8 cellular contexts compared by ENCODE assay signal in genomic region chr19:11434703-11435056, GRCh38. TPM values are rescaled to one million over a fixed set of nuclear protein-coding genes. Genes with fewer than 3 reads are reported as not detected.
DNase-seq lines count a peak whose midpoint lies in the region; ATAC-seq and TF ChIP-seq lines count a peak whose summit lies in the region.

No MANE protein-coding gene starts in this region.

- peaks cover 24% of the 10 kb centered on the region for H3K36me3 ChIP-seq in A673 (ENCODE audit: insufficient read depth, low read length, poor library complexity, severe bottlenecking)
- H3K36me3 ChIP-seq in Panc1 (ENCODE audit: control insufficient read depth, insufficient read depth, low read length): no peaks in the 10 kb centered on the region; the same call in 1 of the 2 replicates
- peaks cover 3% of the 10 kb centered on the region for H3K36me3 ChIP-seq in fibroblast of lung (ENCODE audit: control insufficient read depth, insufficient read depth, low read length)
- H3K36me3 ChIP-seq in skeletal muscle satellite cell (ENCODE audit: insufficient read depth, low read length): peaks cover 16% of the 10 kb centered on the region

- peak overlapping the region; percentile 67 for H3K4me3 ChIP-seq in A673 (ENCODE audit: low read depth, low read length, poor library complexity, severe bottlenecking)
- H3K4me3 ChIP-seq in Panc1 (ENCODE audit: low read depth in 2 of 2, low read length in 2 of 2): peak overlapping the region; percentile 89 to 91
- peak overlapping the region; percentile 21 to 59 (median 37) for H3K4me3 ChIP-seq in fibroblast of lung (replicated peaks in 1 of 4; ENCODE audit: control extremely low read depth in 1 of 4, insufficient read depth in 1 of 4, low read depth in 3 of 4, low read length in 4 of 4)
- H3K4me3 ChIP-seq in skeletal muscle satellite cell (ENCODE audit: low read length): peak overlapping the region; percentile 71

- CTCF ChIA-PET in A673 (lab: Charles Lee): interaction anchor here (0.6 to 2.7 kb wide), 6 partner anchors 11 to 160 kb away, joined by 3 to 14 read pairs (median 4); no protein-coding TSS in a partner anchor
- CTCF ChIA-PET in Panc1 (lab: Charles Lee): interaction anchor here (0.9 kb wide), 1 partner anchor 18 kb away, joined by 3 read pairs; no protein-coding TSS in a partner anchor

- H3K9ac ChIP-seq in fibroblast of lung (ENCODE audit: insufficient read depth, low read length) (peak overlapping the region; percentile 53), skeletal muscle satellite cell (ENCODE audit: low read depth, low read length) (peak overlapping the region; percentile 72)

- intact Hi-C loops in A673 (cut with micrococcal nuclease; ENCODE audit: unreplicated experiment): loop anchor here (5.0 kb wide), 1 partner anchor 52 kb away; the partner anchor contains the start of gene EPOR
- intact Hi-C loops in Panc1 (cut with micrococcal nuclease; ENCODE audit: unreplicated experiment): no loop called here

- peak overlapping the region; percentile 90 for H2AFZ ChIP-seq in fibroblast of lung (ENCODE audit: low read length)

- BruUV-seq in A673 (replicated peaks; lab: Mats Ljungman, UMichigan) (no TSS peak), Panc1 (replicated peaks; lab: Mats Ljungman, UMichigan) (no TSS peak)

- TF ChIP-seq CTCF in A673 (conservative IDR thresholded peaks at IDR 0.05; ENCODE audit: low read depth, low read length) (no peak), Panc1 (IDR thresholded peaks at IDR 0.05) (no peak), fibroblast of lung (conservative IDR thresholded peaks at IDR 0.05 in 1 of 2, IDR thresholded peaks at IDR 0.05 in 1 of 2; ENCODE audit: low read depth in 1 of 2, low read length in 2 of 2) (no peak)

- H4K20me1 ChIP-seq in fibroblast of lung (ENCODE audit: control insufficient read depth, extremely low read depth, insufficient read depth, low read length): no peaks in the 10 kb centered on the region

- H3K79me2 ChIP-seq in fibroblast of lung (ENCODE audit: control insufficient read depth, insufficient read depth, low read length): peaks cover 18% of the 10 kb centered on the region

- H3K4me1 ChIP-seq in A673 (ENCODE audit: insufficient read depth, low read length, poor library complexity, severe bottlenecking) (peaks cover 13% of the 10 kb centered on the region), Panc1 (ENCODE audit: control insufficient read depth, insufficient read depth, low read length) (peaks cover 9% of the 10 kb centered on the region), fibroblast of lung (ENCODE audit: control insufficient read depth, extremely low read depth, insufficient read depth, low read length) (peaks cover 4% of the 10 kb centered on the region), skeletal muscle satellite cell (ENCODE audit: control insufficient read depth, insufficient read depth, low read length) (peaks cover 12% of the 10 kb centered on the region)

- H3K27me3 ChIP-seq in A673 (replicated peaks; ENCODE audit: insufficient read depth, low read depth, low read length, poor library complexity) (no peaks in the 10 kb centered on the region), Panc1 (ENCODE audit: control insufficient read depth, insufficient read depth, low read length) (no peaks in the 10 kb centered on the region), fibroblast of lung (ENCODE audit: control insufficient read depth, insufficient read depth, low read length) (no peaks in the 10 kb centered on the region), skeletal muscle satellite cell (ENCODE audit: control insufficient read depth, insufficient read depth, low read length) (no peaks in the 10 kb centered on the region)

- in situ Hi-C loops in Panc1 (cut with HindIII; ENCODE audit: low pct_unique_long_range_greater_than_20kb, low sequenced_read_pairs): no loop called here

- ATAC-seq in GM19455 (IDR thresholded peaks at IDR 0.05; ENCODE audit: unreplicated experiment): peak; percentile 26
- ATAC-seq in Panc1: peak; percentile 44

- no peaks in the 10 kb centered on the region for H3K9me3 ChIP-seq in A673 (ENCODE audit: low read depth, low read length, poor library complexity, severe bottlenecking)
- no peaks in the 10 kb centered on the region for H3K9me3 ChIP-seq in Panc1 (ENCODE audit: control insufficient read depth, insufficient read depth, low read depth, low read length)
- no peaks in the 10 kb centered on the region for H3K9me3 ChIP-seq in fibroblast of lung (ENCODE audit: control insufficient read depth, insufficient read depth, low read depth, low read length)
- H3K9me3 ChIP-seq in skeletal muscle satellite cell (replicated peaks; ENCODE audit: low read length): no peaks in the 10 kb centered on the region

- POLR2A ChIA-PET in A673 (lab: Charles Lee; ENCODE audit: low non-redundant PET) (no interaction called here), Panc1 (lab: Charles Lee) (interaction anchor here (0.5 kb wide), 1 partner anchor 29 kb away, joined by 4 read pairs; no protein-coding TSS in a partner anchor)

- H3K27ac ChIP-seq in A673 (ENCODE audit: low read depth, low read length, poor library complexity, severe bottlenecking) (peak overlapping the region; percentile 51), Panc1 (ENCODE audit: low read length) (peak overlapping the region; percentile 82), fibroblast of lung (ENCODE audit: insufficient read depth, low read length) (peak overlapping the region; percentile 30)

- DNase-seq in A673 (ENCODE audit: low spot score) (no peak), Panc1 (ENCODE audit: low read depth, low spot score) (no peak), fibroblast of lung (ENCODE audit: low read depth in 2 of 2) (no peak), H4 (ENCODE audit: low spot score) (no peak), GM19240 (ENCODE audit: insufficient read length, low spot score) (no peak), SK-N-DZ (ENCODE audit: low spot score) (no peak)

- H3K4me2 ChIP-seq in fibroblast of lung (ENCODE audit: extremely low read depth, insufficient read depth, low read length) (peak overlapping the region; percentile 61), skeletal muscle satellite cell (ENCODE audit: low read length) (peak overlapping the region; percentile 94)

RNA-seq across cellular contexts. Expression of gene ODAD3, which starts 0.2 kb away (rescaled TPM):
- total RNA-seq in A673 (2021) (0.39 and 1.4 TPM in 2 replicates), Panc1 (2021; ENCODE audit: unreplicated experiment) (1.9 TPM), fibroblast of lung (0.26 and 0.66 TPM in 2 replicates)
- polyA plus RNA-seq in Panc1 (2012; ENCODE audit: insufficient read length): 2.9 TPM
- 0.32 and 0.67 TPM in 2 replicates for polyA plus RNA-seq in fibroblast of lung
- polyA plus RNA-seq in fibroblast of lung (2012): 0.34 and 0.89 TPM in 2 replicates
- polyA minus RNA-seq in fibroblast of lung (ENCODE audit: low replicate concordance): not detected in 2 replicates
- 0.51 TPM in 1 of 2 replicates, not detected in the other for total RNA-seq in skeletal muscle satellite cell (2012; rRNA removed)
- total RNA-seq in H4 (2014; rRNA removed; shearing (Covaris generic)): 0.99 and 1.7 TPM in 2 replicates
- 0.42 and 6.6 TPM in 2 replicates for polyA plus RNA-seq in SK-N-DZ (2014; cell fraction: cytosol; rRNA removed)
- 10.7 TPM in 1 of 2 replicates, not detected in the other for polyA plus RNA-seq in SK-N-DZ (2014; cell fraction: nucleus; rRNA removed)

RNA-seq across cellular contexts. Expression of gene PRKCSH, which starts 0.8 kb away (rescaled TPM):
- total RNA-seq in A673 (2021) (456 and 468 TPM in 2 replicates), Panc1 (2021; ENCODE audit: unreplicated experiment) (399 TPM), fibroblast of lung (120 and 134 TPM in 2 replicates)
- 413 TPM for polyA plus RNA-seq in Panc1 (2012; ENCODE audit: insufficient read length)
- 110 and 117 TPM in 2 replicates for polyA plus RNA-seq in fibroblast of lung
- 313 and 315 TPM in 2 replicates for polyA plus RNA-seq in fibroblast of lung (2012)
- 546 and 562 TPM in 2 replicates for polyA minus RNA-seq in fibroblast of lung (ENCODE audit: low replicate concordance)
- 86.2 and 106 TPM in 2 replicates for total RNA-seq in skeletal muscle satellite cell (2012; rRNA removed)
- 40.7 and 54.9 TPM in 2 replicates for total RNA-seq in H4 (2014; rRNA removed; shearing (Covaris generic))
- 54.2 and 58.9 TPM in 2 replicates for polyA plus RNA-seq in SK-N-DZ (2014; cell fraction: cytosol; rRNA removed)
- 111 and 113 TPM in 2 replicates for polyA plus RNA-seq in SK-N-DZ (2014; cell fraction: nucleus; rRNA removed)

RNA-seq across cellular contexts. Expression of gene RGL3, which starts 15.6 kb away (rescaled TPM):
- total RNA-seq in A673 (2021) (0.28 TPM in 1 of 2 replicates, not detected in the other), Panc1 (2021; ENCODE audit: unreplicated experiment) (22.6 TPM), fibroblast of lung (1.8 and 4.0 TPM in 2 replicates)
- polyA plus RNA-seq in Panc1 (2012; ENCODE audit: insufficient read length): 25.9 TPM
- 0.20 and 0.90 TPM in 2 replicates for polyA plus RNA-seq in fibroblast of lung
- polyA plus RNA-seq in fibroblast of lung (2012): 0.26 and 0.97 TPM in 2 replicates
- 1.3 TPM in 1 of 2 replicates, not detected in the other for polyA minus RNA-seq in fibroblast of lung (ENCODE audit: low replicate concordance)
- total RNA-seq in skeletal muscle satellite cell (2012; rRNA removed): 0.25 and 2.0 TPM in 2 replicates
- 0.14 TPM in 1 of 2 replicates, not detected in the other for total RNA-seq in H4 (2014; rRNA removed; shearing (Covaris generic))
- not detected in 2 replicates for polyA plus RNA-seq in SK-N-DZ (2014; cell fraction: cytosol; rRNA removed)
- not detected in 2 replicates for polyA plus RNA-seq in SK-N-DZ (2014; cell fraction: nucleus; rRNA removed)

RNA-seq across cellular contexts. Expression of gene ELAVL3, which starts 46.2 kb away (rescaled TPM):
- 5.3 TPM in 2 replicates for total RNA-seq in A673 (2021)
- not detected for total RNA-seq in Panc1 (2021; ENCODE audit: unreplicated experiment)
- not detected for polyA plus RNA-seq in Panc1 (2012; ENCODE audit: insufficient read length)
- under 0.01 TPM in 1 of 2 replicates, not detected in the other for total RNA-seq in fibroblast of lung
- not detected in 2 replicates for polyA plus RNA-seq in fibroblast of lung
- not detected in 2 replicates for polyA plus RNA-seq in fibroblast of lung (2012)
- polyA minus RNA-seq in fibroblast of lung (ENCODE audit: low replicate concordance): not detected in 2 replicates
- not detected in 2 replicates for total RNA-seq in skeletal muscle satellite cell (2012; rRNA removed)
- not detected in 2 replicates for total RNA-seq in H4 (2014; rRNA removed; shearing (Covaris generic))
- 66.4 and 88.5 TPM in 2 replicates for polyA plus RNA-seq in SK-N-DZ (2014; cell fraction: cytosol; rRNA removed)
- polyA plus RNA-seq in SK-N-DZ (2014; cell fraction: nucleus; rRNA removed): 47.9 and 77.2 TPM in 2 replicates

RNA-seq across cellular contexts. Expression of gene EPOR, which starts 50.6 kb away (rescaled TPM):
- total RNA-seq in A673 (2021) (5.3 and 6.0 TPM in 2 replicates), Panc1 (2021; ENCODE audit: unreplicated experiment) (16.4 TPM), fibroblast of lung (6.4 and 9.2 TPM in 2 replicates)
- 24.2 TPM for polyA plus RNA-seq in Panc1 (2012; ENCODE audit: insufficient read length)
- polyA plus RNA-seq in fibroblast of lung: 3.6 and 3.8 TPM in 2 replicates
- polyA plus RNA-seq in fibroblast of lung (2012): 4.4 and 6.0 TPM in 2 replicates
- polyA minus RNA-seq in fibroblast of lung (ENCODE audit: low replicate concordance): 4.8 and 6.3 TPM in 2 replicates
- total RNA-seq in skeletal muscle satellite cell (2012; rRNA removed): 7.1 and 7.6 TPM in 2 replicates
- 3.0 and 5.4 TPM in 2 replicates for total RNA-seq in H4 (2014; rRNA removed; shearing (Covaris generic))
- 7.1 and 11.3 TPM in 2 replicates for polyA plus RNA-seq in SK-N-DZ (2014; cell fraction: cytosol; rRNA removed)
- polyA plus RNA-seq in SK-N-DZ (2014; cell fraction: nucleus; rRNA removed): 8.9 and 9.2 TPM in 2 replicates

Comparison
In these comparisons a context has a peak if more than half of its experiments do, and no peak if none do; other contexts are left out.
1. H3K27ac ChIP-seq: peak in every context shown above with its lines; median percentile 82 in Panc1; 51 in A673; 30 in fibroblast of lung.
2. H3K4me3 ChIP-seq: peak in every context shown above with its lines; median percentile 90 in Panc1; 71 in skeletal muscle satellite cell; 67 in A673; 37 in fibroblast of lung.